Comparison of ENCODE assay signal across 2 cellular contexts in the genomic region with DNA sequence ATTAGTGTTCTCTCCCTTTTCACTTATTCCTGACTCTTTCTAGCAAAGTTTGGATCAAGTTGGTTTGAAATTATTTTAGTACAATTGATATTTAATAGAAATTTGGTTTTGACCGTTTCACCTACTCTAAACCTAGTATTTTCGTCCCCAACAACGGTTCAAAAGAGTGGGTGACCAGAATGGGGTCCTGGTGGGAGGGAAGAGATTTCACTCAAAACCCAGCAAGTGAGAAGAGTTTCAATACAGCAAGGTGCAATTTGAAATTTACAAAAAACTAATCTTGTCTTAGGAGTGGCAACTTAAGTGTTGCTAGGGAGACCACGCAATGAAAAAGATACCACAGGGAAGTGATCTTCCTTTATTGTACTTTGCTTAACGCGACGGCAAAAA.
TF ChIP-seq lines count a peak whose summit lies in the region.

No MANE protein-coding gene starts in this region.

TF ChIP-seq in SK-N-SH, 30 proteins besides CTCF, POLR2A, EP300 and RAD21:
- no peak for TF ChIP-seq ZBTB33 (IDR thresholded peaks at IDR 0.05; ENCODE audit: borderline replicate concordance, low read depth)
- TF ChIP-seq FOXJ3 (CRISPR knock-in tag; IDR thresholded peaks at IDR 0.05) = no peak
- no peak for TF ChIP-seq FOSL2 (IDR thresholded peaks at IDR 0.05; ENCODE audit: borderline replicate concordance, low read depth)
- TF ChIP-seq SMC3 (IDR thresholded peaks at IDR 0.05; ENCODE audit: low read depth, low read length) = no peak
- no peak for TF ChIP-seq SIN3A (IDR thresholded peaks at IDR 0.05; ENCODE audit: borderline replicate concordance, low read depth, low read length)
- TF ChIP-seq, protein P1, sequence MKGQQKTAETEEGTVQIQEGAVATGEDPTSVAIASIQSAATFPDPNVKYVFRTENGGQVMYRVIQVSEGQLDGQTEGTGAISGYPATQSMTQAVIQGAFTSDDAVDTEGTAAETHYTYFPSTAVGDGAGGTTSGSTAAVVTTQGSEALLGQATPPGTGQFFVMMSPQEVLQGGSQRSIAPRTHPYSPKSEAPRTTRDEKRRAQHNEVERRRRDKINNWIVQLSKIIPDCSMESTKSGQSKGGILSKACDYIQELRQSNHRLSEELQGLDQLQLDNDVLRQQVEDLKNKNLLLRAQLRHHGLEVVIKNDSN (IDR thresholded peaks at IDR 0.05; ENCODE audit: borderline replicate concordance, low read depth) = no peak
- no peak for TF ChIP-seq POLR2AphosphoS5 (IDR thresholded peaks at IDR 0.05; ENCODE audit: low read depth, low read length)
- no peak for TF ChIP-seq NFIC (IDR thresholded peaks at IDR 0.05; ENCODE audit: borderline replicate concordance)
- no peak for TF ChIP-seq IRF3 (IDR thresholded peaks at IDR 0.05; ENCODE audit: low read depth, low read length)
- TF ChIP-seq MXI1 (IDR thresholded peaks at IDR 0.05; ENCODE audit: low read depth, low read length) = no peak
- TF ChIP-seq JUND (IDR thresholded peaks at IDR 0.05) = no peak

TF ChIP-seq in SK-N-SH treated with all-trans-retinoic acid at 6 μM for 48 hours, 23 proteins besides CTCF, POLR2A, EP300 and RAD21 (continued from another document):
- TF ChIP-seq OSR1 (CRISPR knock-in tag; IDR thresholded peaks at IDR 0.05) (no peak), CSDC2 (CRISPR knock-in tag; IDR thresholded peaks at IDR 0.05) (no peak), ZC3H10 (CRISPR knock-in tag; IDR thresholded peaks at IDR 0.05) (no peak), ARNTL (CRISPR knock-in tag; IDR thresholded peaks at IDR 0.05; ENCODE audit: borderline replicate concordance, low read depth) (no peak), ZNF8 (CRISPR knock-in tag; IDR thresholded peaks at IDR 0.05) (no peak), ZFP3 (CRISPR knock-in tag; IDR thresholded peaks at IDR 0.05) (no peak), TCF4 (CRISPR knock-in tag; IDR thresholded peaks at IDR 0.05; ENCODE audit: borderline replicate concordance) (no peak), BACH2 (CRISPR knock-in tag; IDR thresholded peaks at IDR 0.05; ENCODE audit: borderline replicate concordance) (no peak), CSRNP3 (CRISPR knock-in tag; IDR thresholded peaks at IDR 0.05) (no peak), GLIS3 (CRISPR knock-in tag; IDR thresholded peaks at IDR 0.05) (no peak), PPARA (CRISPR knock-in tag; IDR thresholded peaks at IDR 0.05; ENCODE audit: borderline replicate concordance) (no peak), ZNF70 (CRISPR knock-in tag; IDR thresholded peaks at IDR 0.05) (no peak), TOX (CRISPR knock-in tag; IDR thresholded peaks at IDR 0.05; ENCODE audit: borderline replicate concordance) (no peak), ZNF565 (CRISPR knock-in tag; conservative IDR thresholded peaks at IDR 0.05; ENCODE audit: low read depth) (no peak), ISL1 (CRISPR knock-in tag; IDR thresholded peaks at IDR 0.05) (no peak)
